ENCODE assay signal across 8 cellular contexts in the genomic region with DNA sequence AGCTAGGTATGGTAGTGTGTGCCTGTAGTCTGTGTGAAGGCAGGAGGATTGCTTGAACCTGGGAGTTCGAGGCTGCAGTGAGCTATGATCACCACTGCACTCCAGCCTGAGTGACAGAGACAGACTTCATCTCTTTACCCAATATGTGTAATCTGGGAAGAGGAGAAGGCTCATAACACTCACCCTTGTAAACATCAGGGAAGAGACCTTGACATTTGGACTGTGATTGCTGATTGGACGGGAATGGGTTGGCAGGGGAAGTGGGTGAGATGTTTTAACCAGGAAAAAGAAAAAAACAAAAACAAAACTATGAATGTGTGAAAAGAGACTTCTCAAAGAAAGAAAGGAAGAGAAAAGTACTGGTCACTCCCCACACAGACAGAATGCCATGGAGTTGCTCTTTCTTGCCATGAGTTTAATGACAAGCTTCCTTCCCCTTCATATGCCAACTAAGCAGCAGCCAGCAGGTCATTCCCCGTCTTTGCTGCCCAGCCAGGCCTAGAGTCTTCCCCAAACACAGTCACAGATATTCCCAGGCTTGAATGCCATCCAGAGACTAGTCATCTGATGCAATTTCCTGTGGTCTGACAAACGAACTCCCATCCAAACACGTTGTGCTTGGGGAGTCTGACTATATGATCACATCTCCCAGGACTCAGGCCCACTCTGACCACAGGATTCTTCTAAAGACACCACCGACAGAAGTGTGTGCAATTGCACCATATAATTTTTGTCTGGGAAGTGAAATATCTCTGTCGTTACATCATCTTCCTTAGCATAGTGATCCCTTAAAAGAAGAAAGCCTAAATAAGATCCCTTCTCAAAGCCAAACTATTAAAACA. TPM values are rescaled to one million over a fixed set of nuclear protein-coding genes. Genes with fewer than 3 reads are reported as not detected.
A peak's percentile ranks its signal among the peaks of the same experiment; 100 is the strongest.
DNase-seq lines count a peak whose midpoint lies in the region; TF ChIP-seq lines count a peak whose summit lies in the region.

No MANE protein-coding gene starts in this region.

- 28% methylated on average over 7 of the region's 7 CpGs for WGBS in smooth muscle cell (ENCODE audit: low lambda C conversion rate)

- CTCF ChIA-PET in AG04450 (lab: Charles Lee) = interaction anchor here (1.0 to 1.9 kb wide), 2 partner anchors 159 to 162 kb away, joined by 3 to 7 read pairs; no protein-coding TSS in a partner anchor

- no peaks in the 10 kb centered on the region for H3K9me3 ChIP-seq in AG04450 (ENCODE audit: control insufficient read depth, insufficient read depth, low read length)
- no peaks in the 10 kb centered on the region for H3K9me3 ChIP-seq in smooth muscle cell (replicated peaks; ENCODE audit: low read depth)

- H3K27me3 ChIP-seq in AG04450 (ENCODE audit: control insufficient read depth, insufficient read depth, low read length) = no peaks in the 10 kb centered on the region
- H3K27me3 ChIP-seq in smooth muscle cell (ENCODE audit: low read depth) = no peaks in the 10 kb centered on the region

- no peaks in the 10 kb centered on the region for H3K79me2 ChIP-seq in smooth muscle cell (ENCODE audit: low read depth)

- no peaks in the 10 kb centered on the region for H3K36me3 ChIP-seq in smooth muscle cell (ENCODE audit: low read depth)

- H3K27ac ChIP-seq in AG04450 (ENCODE audit: low read depth, low read length) (peak overlapping the region; percentile 100), smooth muscle cell (ENCODE audit: low read depth) (peak overlapping the region; percentile 100)

- H4K20me1 ChIP-seq in smooth muscle cell (ENCODE audit: low read depth) = no peaks in the 10 kb centered on the region

- peaks cover 16% of the 10 kb centered on the region for H3F3A ChIP-seq in smooth muscle cell (ENCODE audit: low read depth)

- peaks cover 29% of the 10 kb centered on the region for H3K4me1 ChIP-seq in smooth muscle cell (ENCODE audit: low read depth)

- no peak overlapping the region for H2AFZ ChIP-seq in smooth muscle cell (ENCODE audit: low read depth)

- H3K4me3 ChIP-seq in AG04450 (ENCODE audit: low read depth, low read length) = no peak overlapping the region
- H3K4me3 ChIP-seq in smooth muscle cell = no peak overlapping the region

- POLR2A ChIA-PET in AG04450 (lab: Yijun Ruan, JAX) = interaction anchor here (0.6 kb wide), 1 partner anchor 85 kb away, joined by 4 read pairs; no protein-coding TSS in a partner anchor

- H3K9ac ChIP-seq in smooth muscle cell (ENCODE audit: low read depth) = peak overlapping the region; percentile 97

- DNase-seq in AG04450 (ENCODE audit: low read depth, low spot score) = peak; percentile 98
- DNase-seq in LHCN-M2 (ENCODE audit: low read depth) = peak; percentile 99
- peak; percentile 96 for DNase-seq in astrocyte of the hippocampus (ENCODE audit: low read depth, low spot score)
- DNase-seq in iPS-NIHi7 (ENCODE audit: extremely low spot score) = peak; percentile 19
- DNase-seq in smooth muscle cell (lab: John Stamatoyannopoulos, UW; ENCODE audit: unreplicated experiment) = no peak
- no peak for DNase-seq in D341Med (ENCODE audit: low spot score)
- DNase-seq in SHP77 (lab: John Stamatoyannopoulos, UW) = no peak
- no peak for DNase-seq in activated CD8-positive, alpha-beta memory T cell treated with anti-CD3 and anti-CD28 coated beads for 24 hours

- peak overlapping the region; percentile 76 for H3K4me2 ChIP-seq in smooth muscle cell

- TF ChIP-seq CTCF in AG04450 (IDR thresholded peaks at IDR 0.05; ENCODE audit: low read depth, low read length) (no peak), smooth muscle cell (IDR thresholded peaks at IDR 0.05; ENCODE audit: borderline replicate concordance, insufficient read depth, poor library complexity, severe bottlenecking) (no peak)

RNA-seq across cellular contexts. Expression of a gene that starts 3.6 kb away (rescaled TPM):
- polyA plus RNA-seq in AG04450 (2011; rRNA removed) (6.3 and 13.7 TPM in 2 replicates), smooth muscle cell (3.1 and 8.3 TPM in 2 replicates)
- 35.3 and 46.0 TPM in 2 replicates for polyA minus RNA-seq in AG04450 (2011; rRNA and poly(A)+ RNA removed)
- total RNA-seq in LHCN-M2 (2014; rRNA removed) (3.0 and 6.7 TPM in 2 replicates), smooth muscle cell (3.9 and 7.9 TPM in 2 replicates)
- polyA plus RNA-seq in LHCN-M2 (2012) = 1.9 TPM

RNA-seq across cellular contexts. Expression of a gene that starts 23.7 kb away (rescaled TPM):
- polyA plus RNA-seq in AG04450 (2011; rRNA removed) (0.10 and 0.12 TPM in 2 replicates), smooth muscle cell (0.78 TPM in 1 of 2 replicates, not detected in the other)
- 0.23 TPM in 1 of 2 replicates, not detected in the other for polyA minus RNA-seq in AG04450 (2011; rRNA and poly(A)+ RNA removed)
- total RNA-seq in LHCN-M2 (2014; rRNA removed) (not detected in 2 replicates), smooth muscle cell (not detected in 2 replicates)
- polyA plus RNA-seq in LHCN-M2 (2012) = 0.06 TPM

RNA-seq across cellular contexts. Expression of a gene that starts 39.1 kb away (rescaled TPM):
- polyA plus RNA-seq in AG04450 (2011; rRNA removed) (not detected in 2 replicates), smooth muscle cell (0.22 TPM in 1 of 2 replicates, not detected in the other)
- polyA minus RNA-seq in AG04450 (2011; rRNA and poly(A)+ RNA removed) = not detected in 2 replicates
- total RNA-seq in LHCN-M2 (2014; rRNA removed) (not detected in 2 replicates), smooth muscle cell (2.3 and 4.3 TPM in 2 replicates)
- 0.02 TPM for polyA plus RNA-seq in LHCN-M2 (2012)

Comparison
In these comparisons a context has a peak if more than half of its experiments do, and no peak if none do; other contexts are left out.
1. DNase-seq: peak in AG04450 (single experiment), LHCN-M2 (single experiment), astrocyte of the hippocampus (single experiment) and iPS-NIHi7 (single experiment); none in smooth muscle cell (single experiment), D341Med (single experiment), SHP77 (0 of 2) and activated CD8-positive, alpha-beta memory T cell treated with anti-CD3 and anti-CD28 coated beads for 24 hours (single experiment).